In the genomic region with DNA sequence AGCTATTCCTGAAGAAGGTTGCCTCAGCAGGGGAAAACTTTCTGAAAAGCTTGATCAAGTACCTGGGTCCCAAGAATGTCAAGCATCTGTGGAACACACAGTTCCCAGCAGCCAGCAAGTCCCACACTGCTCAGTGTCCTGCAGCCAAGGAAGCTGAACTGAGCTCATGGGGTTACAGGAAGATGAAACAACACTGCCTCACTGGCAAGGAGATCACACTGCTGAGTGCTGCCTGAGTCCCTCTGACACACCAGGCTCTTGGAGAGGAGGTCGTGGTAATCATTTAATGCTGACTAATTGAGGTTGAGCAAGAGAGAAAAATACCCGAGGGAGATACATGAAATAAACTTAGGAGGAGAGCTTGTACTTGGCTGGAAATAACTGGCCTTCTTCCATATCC, we compare ENCODE assay signal across 8 cellular contexts.
DNase-seq lines count a peak whose midpoint lies in the region; ATAC-seq and TF ChIP-seq lines count a peak whose summit lies in the region.

No MANE protein-coding gene starts in this region.

- POLR2A ChIA-PET in activated CD8-positive, alpha-beta T cell treated with anti-CD3 and anti-CD28 coated beads, Interleukin-2, amount 10 ng/mL, durations not matched to agents 7 days and 5 days (lab: Charles Lee), result interaction anchor here (0.8 kb wide), 1 partner anchor 44 kb away, joined by 3 read pairs; no protein-coding TSS in a partner anchor

- H3K36me3 Mint-ChIP-seq in activated T-cell treated with anti-CD3 and anti-CD28 coated beads, Interleukin-2, amount 50 U/mL, for 72 hours (ENCODE audit: insufficient read depth in 2 of 2), result no peaks in the 10 kb centered on the region
- peaks cover 2% of the 10 kb centered on the region for H3K36me3 Mint-ChIP-seq in activated CD8-positive, alpha-beta T cell treated with anti-CD3 and anti-CD28 coated beads, Interleukin-2, amount 10 ng/mL, durations not matched to agents 7 days and 5 days (ENCODE audit: low read depth)

- H3K4me1 Mint-ChIP-seq in activated T-cell treated with anti-CD3 and anti-CD28 coated beads, Interleukin-2, amount 50 U/mL, for 72 hours (ENCODE audit: low read depth), result peaks cover 10% of the 10 kb centered on the region
- H3K4me1 Mint-ChIP-seq in activated CD8-positive, alpha-beta T cell treated with anti-CD3 and anti-CD28 coated beads, Interleukin-2, amount 10 ng/mL, durations not matched to agents 7 days and 5 days (ENCODE audit: low read depth), result peaks cover 11% of the 10 kb centered on the region

- H3K27ac Mint-ChIP-seq in activated T-cell treated with anti-CD3 and anti-CD28 coated beads, Interleukin-2, amount 50 U/mL, for 72 hours, result peak overlapping the region; percentile 39
- no peak overlapping the region for H3K27ac Mint-ChIP-seq in activated CD8-positive, alpha-beta T cell treated with anti-CD3 and anti-CD28 coated beads, Interleukin-2, amount 10 ng/mL, durations not matched to agents 7 days and 5 days

- CTCF ChIA-PET in activated CD8-positive, alpha-beta T cell treated with anti-CD3 and anti-CD28 coated beads, Interleukin-2, amount 10 ng/mL, durations not matched to agents 7 days and 5 days (lab: Charles Lee), result interaction anchor here (0.8 to 1.6 kb wide), 3 partner anchors 8 to 285 kb away, joined by 3 to 5 read pairs (median 3); no protein-coding TSS in a partner anchor

- DNase-seq in activated T-cell treated with anti-CD3 and anti-CD28 coated beads, Interleukin-2, amount 50 U/mL, for 72 hours, result peak in 1 of 2 donors; percentile 16
- DNase-seq in activated T-cell treated with anti-CD3 and anti-CD28 coated beads for 4 hours, result no peak
- DNase-seq in activated CD8-positive, alpha-beta T cell treated with anti-CD3 and anti-CD28 coated beads, Interleukin-2, amount 10 ng/mL, durations not matched to agents 7 days and 5 days, result no peak
- peak; percentile 59 to 80 for DNase-seq in heart right ventricle
- DNase-seq in putamen (ENCODE audit: low spot score), result peak; percentile 23
- no peak for DNase-seq in NCI-H524 treated with DMSO at 0.1 percent for 48 hours (lab: John Stamatoyannopoulos, UW)
- DNase-seq in DMS79 treated with DMSO at 0.1 percent for 48 hours (lab: John Stamatoyannopoulos, UW), result no peak

- H3K4me3 ChIP-seq in heart right ventricle, result no peak overlapping the region

- H3K9me3 ChIP-seq in heart right ventricle, result no peaks in the 10 kb centered on the region

- peak in 3 of 9 donors; percentile 15 to 32 (median 21) for TF ChIP-seq CTCF in heart right ventricle (IDR thresholded peaks at IDR 0.05)

- peak overlapping the region; percentile 33 to 86 (median 78) for H3K27ac ChIP-seq in heart right ventricle

- H3K4me3 Mint-ChIP-seq in activated T-cell treated with anti-CD3 and anti-CD28 coated beads, Interleukin-2, amount 50 U/mL, for 72 hours, result no peak overlapping the region
- no peak overlapping the region for H3K4me3 Mint-ChIP-seq in activated CD8-positive, alpha-beta T cell treated with anti-CD3 and anti-CD28 coated beads, Interleukin-2, amount 10 ng/mL, durations not matched to agents 7 days and 5 days

- no peaks in the 10 kb centered on the region for H3K27me3 Mint-ChIP-seq in activated T-cell treated with anti-CD3 and anti-CD28 coated beads, Interleukin-2, amount 50 U/mL, for 72 hours (ENCODE audit: low read depth)
- no peaks in the 10 kb centered on the region for H3K27me3 Mint-ChIP-seq in activated CD8-positive, alpha-beta T cell treated with anti-CD3 and anti-CD28 coated beads, Interleukin-2, amount 10 ng/mL, durations not matched to agents 7 days and 5 days (ENCODE audit: low read depth)

- H3K4me1 ChIP-seq in heart right ventricle, result peaks cover 10 to 39% (median 32%) of the 10 kb centered on the region in 9 donors

- H3K9me3 Mint-ChIP-seq in activated T-cell treated with anti-CD3 and anti-CD28 coated beads, Interleukin-2, amount 50 U/mL, for 72 hours, result no peaks in the 10 kb centered on the region
- no peaks in the 10 kb centered on the region for H3K9me3 Mint-ChIP-seq in activated CD8-positive, alpha-beta T cell treated with anti-CD3 and anti-CD28 coated beads, Interleukin-2, amount 10 ng/mL, durations not matched to agents 7 days and 5 days (ENCODE audit: insufficient read depth)

- H3K27me3 ChIP-seq in heart right ventricle, result no peaks in the 10 kb centered on the region

- no peaks in the 10 kb centered on the region for H3K36me3 ChIP-seq in heart right ventricle

- WGBS in heart right ventricle, 2 donors, result 0 to 2% methylated on average over 2 of the region's 2 CpGs

- intact Hi-C loops in heart right ventricle (cut with DNase I), result loop anchor here in 1 of 10 donors (5.0 kb wide), 1 partner anchor 40 kb away; no protein-coding TSS in a partner anchor

- ATAC-seq in activated T-cell treated with anti-CD3 and anti-CD28 coated beads, Interleukin-2, amount 50 U/mL, for 72 hours (replicated peaks in 1 of 2), result peak; percentile 68 to 89
- ATAC-seq in activated CD8-positive, alpha-beta T cell treated with anti-CD3 and anti-CD28 coated beads, Interleukin-2, amount 10 ng/mL, durations not matched to agents 7 days and 5 days, result peak; percentile 61
- ATAC-seq in heart right ventricle (peak; percentile 93 to 99 (median 97)), GM21381 (IDR thresholded peaks at IDR 0.05; ENCODE audit: unreplicated experiment) (no peak)

Comparison
In these comparisons a context has a peak if more than half of its experiments do, and no peak if none do; other contexts are left out.
1. DNase-seq: peak in heart right ventricle (2 of 2) and putamen (single experiment); none in activated T-cell treated with anti-CD3 and anti-CD28 coated beads for 4 hours (single experiment), activated CD8-positive, alpha-beta T cell treated with anti-CD3 and anti-CD28 coated beads, Interleukin-2, amount 10 ng/mL, durations not matched to agents 7 days and 5 days (single experiment), NCI-H524 treated with DMSO at 0.1 percent for 48 hours (single experiment) and DMS79 treated with DMSO at 0.1 percent for 48 hours (single experiment).